11 cellular contexts compared by ENCODE assay signal in genomic region chr20:44706371-44707258, GRCh38. TPM values are rescaled to one million over a fixed set of nuclear protein-coding genes. Genes with fewer than 3 reads are reported as not detected.
DNase-seq lines count a peak whose midpoint lies in the region; ATAC-seq and TF ChIP-seq lines count a peak whose summit lies in the region.
"Had no signal": no experiment of that assay in that cellular context is flagged by ENCODE, and none has a peak within 500 bp of the region (broad histone marks: within the 10 kb centered on the region; RNA-seq: fewer than 3 reads in every experiment).

No MANE protein-coding gene starts in this region.

- DNase-seq in Right ventricle myocardium inferior (ENCODE audit: missing footprints) (peak; percentile 72), cardiac septum (ENCODE audit: low spot score) (no peak), osteocyte (ENCODE audit: extremely low spot score, unreplicated experiment) (peak; percentile 91), H4 (ENCODE audit: low spot score) (no peak), GM19240 (ENCODE audit: insufficient read length, low spot score) (no peak), nephron progenitor cell (no peak)
- DNase-seq: colonic mucosa; stimulated activated naive CD8-positive, alpha-beta T cell treated with anti-CD3 and anti-CD28 coated beads, Interleukin-15, amount 100 ng/mL, for 72 hours had no signal

- H3K27me3 Mint-ChIP-seq in osteocyte (ENCODE audit: unreplicated experiment) (no peaks in the 10 kb centered on the region), nephron progenitor cell (ENCODE audit: low read depth, poor library complexity) (peaks cover 2% of the 10 kb centered on the region)
- H3K27me3 Mint-ChIP-seq: stimulated activated naive CD8-positive, alpha-beta T cell treated with anti-CD3 and anti-CD28 coated beads, Interleukin-15, amount 100 ng/mL, for 72 hours had no signal

- H3K9me3 Mint-ChIP-seq in osteocyte (ENCODE audit: unreplicated experiment) (no peaks in the 10 kb centered on the region), nephron progenitor cell (no peaks in the 10 kb centered on the region)
- H3K9me3 Mint-ChIP-seq: stimulated activated naive CD8-positive, alpha-beta T cell treated with anti-CD3 and anti-CD28 coated beads, Interleukin-15, amount 100 ng/mL, for 72 hours had no signal

- H3K36me3 Mint-ChIP-seq in osteocyte (ENCODE audit: unreplicated experiment): no peaks in the 10 kb centered on the region
- no peaks in the 10 kb centered on the region for H3K36me3 Mint-ChIP-seq in nephron progenitor cell (ENCODE audit: low read depth)

- H3K27ac Mint-ChIP-seq in osteocyte (ENCODE audit: unreplicated experiment) (peak overlapping the region; percentile 96), nephron progenitor cell (no peak overlapping the region)

- ATAC-seq in Right ventricle myocardium inferior (peak; percentile 69), esophagus mucosa (peak; percentile 27), HG03520 (IDR thresholded peaks at IDR 0.05; ENCODE audit: unreplicated experiment) (no peak)
- ATAC-seq: stimulated activated naive CD8-positive, alpha-beta T cell treated with anti-CD3 and anti-CD28 coated beads, Interleukin-15, amount 100 ng/mL, for 72 hours had no signal

- H3K4me3 Mint-ChIP-seq in osteocyte (ENCODE audit: unreplicated experiment): no peak overlapping the region
- no peak overlapping the region for H3K4me3 Mint-ChIP-seq in nephron progenitor cell
- H3K4me3 Mint-ChIP-seq: stimulated activated naive CD8-positive, alpha-beta T cell treated with anti-CD3 and anti-CD28 coated beads, Interleukin-15, amount 100 ng/mL, for 72 hours had no signal

- TF ChIP-seq CTCF in osteocyte (IDR thresholded peaks at IDR 0.05) (no peak), nephron progenitor cell (IDR thresholded peaks at IDR 0.05) (no peak)

- intact Hi-C loops in Right ventricle myocardium inferior (cut with DNase I): no loop called here
- intact Hi-C loops in cardiac septum (cut with DNase I): no loop called here

- peaks cover 67% of the 10 kb centered on the region for H3K4me1 Mint-ChIP-seq in osteocyte (ENCODE audit: unreplicated experiment)
- H3K4me1 Mint-ChIP-seq in nephron progenitor cell: peaks cover 30% of the 10 kb centered on the region
- H3K4me1 Mint-ChIP-seq: stimulated activated naive CD8-positive, alpha-beta T cell treated with anti-CD3 and anti-CD28 coated beads, Interleukin-15, amount 100 ng/mL, for 72 hours had no signal

RNA-seq across cellular contexts. Expression of gene CCN5, which starts 8.6 kb away (rescaled TPM):
- total RNA-seq in Right ventricle myocardium inferior (13.6 TPM), cardiac septum (29.3 TPM), esophagus mucosa (1.9 TPM), osteocyte (18.2 and 24.0 TPM in 2 replicates)
- 0.77 and 4.2 TPM in 2 replicates for total RNA-seq in H4 (2014; rRNA removed; shearing (Covaris generic))
- total RNA-seq: HT1080 had no signal

RNA-seq across cellular contexts. Expression of gene KCNK15, which starts 39.0 kb away (rescaled TPM):
- 0.32 TPM for total RNA-seq in Right ventricle myocardium inferior
- 0.97 TPM for total RNA-seq in cardiac septum
- 1.0 TPM for total RNA-seq in esophagus mucosa
- total RNA-seq in osteocyte: 17.5 and 21.5 TPM in 2 replicates
- total RNA-seq in H4 (2014; rRNA removed; shearing (Covaris generic)): 0.06 TPM in 1 of 2 replicates, not detected in the other
- total RNA-seq: HT1080 had no signal

RNA-seq across cellular contexts. Expression of gene ADA, which starts 55.1 kb away (rescaled TPM):
- total RNA-seq in Right ventricle myocardium inferior (10.7 TPM), cardiac septum (4.1 TPM), esophagus mucosa (21.8 TPM), osteocyte (177 and 185 TPM in 2 replicates)
- total RNA-seq in H4 (2014; rRNA removed; shearing (Covaris generic)): 7.9 and 11.3 TPM in 2 replicates

Comparison
In these comparisons a context has a peak if more than half of its experiments do, and no peak if none do; other contexts are left out.
1. DNase-seq: peak in Right ventricle myocardium inferior (single experiment) and osteocyte (single experiment); none in cardiac septum (single experiment), H4 (single experiment), GM19240 (single experiment) and nephron progenitor cell (single experiment).